1 cellular context compared by ENCODE assay signal in the genomic region with DNA sequence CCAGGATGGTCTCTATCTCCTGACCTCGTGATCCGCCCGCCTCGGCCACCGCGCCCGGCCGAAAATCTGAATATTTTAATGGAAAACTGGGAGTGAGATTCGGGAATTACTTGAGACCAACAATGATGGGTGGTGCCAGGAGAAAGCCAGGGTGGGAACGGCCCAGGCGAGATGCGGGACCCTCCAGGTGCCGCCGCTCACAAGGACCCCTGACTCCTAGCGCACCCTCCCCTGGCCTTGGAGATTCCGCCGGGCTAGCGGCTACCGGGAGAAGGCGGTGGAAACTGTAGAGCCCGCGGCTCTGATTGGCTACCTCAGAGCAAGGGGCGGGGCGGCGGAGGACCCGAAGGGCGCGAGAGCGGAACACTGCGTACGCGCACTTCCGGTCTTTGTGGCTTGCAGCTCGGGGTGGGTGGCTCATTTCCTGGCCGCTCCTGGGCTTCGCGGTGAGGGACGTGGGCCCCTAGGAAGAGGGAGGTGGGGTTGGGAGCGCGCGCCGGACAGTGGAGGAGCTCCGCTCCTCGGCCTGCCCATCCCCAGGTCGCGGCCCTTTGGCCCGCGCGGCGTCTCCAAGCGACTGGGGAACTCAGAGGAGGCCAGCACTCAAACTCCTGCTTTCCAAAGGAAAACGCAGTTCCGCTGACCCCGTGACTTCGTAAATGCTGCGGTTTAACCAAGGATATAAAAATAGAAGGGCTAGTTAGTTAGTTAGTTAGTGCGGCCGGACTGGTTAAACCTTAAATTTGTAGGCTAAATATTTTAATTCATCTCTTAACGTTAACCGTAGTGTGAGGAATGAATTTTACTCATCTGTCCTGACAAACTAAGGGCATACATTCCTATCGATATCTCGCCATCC.
A peak's percentile ranks its signal among the peaks of the same experiment; 100 is the strongest.
TF ChIP-seq lines count a peak whose summit lies in the region.

A gene (plus strand): TSS at position 371 of the 859 bp plus-strand sequence. CDS start 1,437 bp downstream, outside the sequence.

TF ChIP-seq in HEK293, 187 proteins besides CTCF, POLR2A, EP300 and RAD21 (continued from another document):
- TF ChIP-seq, protein P1, sequence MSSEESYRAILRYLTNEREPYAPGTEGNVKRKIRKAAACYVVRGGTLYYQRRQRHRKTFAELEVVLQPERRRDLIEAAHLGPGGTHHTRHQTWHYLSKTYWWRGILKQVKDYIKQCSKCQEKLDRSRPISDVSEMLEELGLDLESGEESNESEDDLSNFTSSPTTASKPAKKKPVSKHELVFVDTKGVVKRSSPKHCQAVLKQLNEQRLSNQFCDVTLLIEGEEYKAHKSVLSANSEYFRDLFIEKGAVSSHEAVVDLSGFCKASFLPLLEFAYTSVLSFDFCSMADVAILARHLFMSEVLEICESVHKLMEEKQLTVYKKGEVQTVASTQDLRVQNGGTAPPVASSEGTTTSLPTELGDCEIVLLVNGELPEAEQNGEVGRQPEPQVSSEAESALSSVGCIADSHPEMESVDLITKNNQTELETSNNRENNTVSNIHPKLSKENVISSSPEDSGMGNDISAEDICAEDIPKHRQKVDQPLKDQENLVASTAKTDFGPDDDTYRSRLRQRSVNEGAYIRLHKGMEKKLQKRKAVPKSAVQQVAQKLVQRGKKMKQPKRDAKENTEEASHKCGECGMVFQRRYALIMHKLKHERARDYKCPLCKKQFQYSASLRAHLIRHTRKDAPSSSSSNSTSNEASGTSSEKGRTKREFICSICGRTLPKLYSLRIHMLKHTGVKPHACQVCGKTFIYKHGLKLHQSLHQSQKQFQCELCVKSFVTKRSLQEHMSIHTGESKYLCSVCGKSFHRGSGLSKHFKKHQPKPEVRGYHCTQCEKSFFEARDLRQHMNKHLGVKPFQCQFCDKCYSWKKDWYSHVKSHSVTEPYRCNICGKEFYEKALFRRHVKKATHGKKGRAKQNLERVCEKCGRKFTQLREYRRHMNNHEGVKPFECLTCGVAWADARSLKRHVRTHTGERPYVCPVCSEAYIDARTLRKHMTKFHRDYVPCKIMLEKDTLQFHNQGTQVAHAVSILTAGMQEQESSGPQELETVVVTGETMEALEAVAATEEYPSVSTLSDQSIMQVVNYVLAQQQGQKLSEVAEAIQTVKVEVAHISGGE (tag by site-specific recombination; conservative IDR thresholded peaks at IDR 0.05; ENCODE audit: low read depth) = peak; percentile 96
- no peak for TF ChIP-seq ZNF701 (tag by site-specific recombination; IDR thresholded peaks at IDR 0.05)
- no peak for TF ChIP-seq ZNF23 (tag by site-specific recombination; IDR thresholded peaks at IDR 0.05; ENCODE audit: borderline replicate concordance)
- TF ChIP-seq ZNF654 (tag by site-specific recombination; IDR thresholded peaks at IDR 0.05; ENCODE audit: low read depth) = no peak
- TF ChIP-seq ZNF202 (tag by site-specific recombination; IDR thresholded peaks at IDR 0.05; ENCODE audit: borderline replicate concordance) = no peak
- TF ChIP-seq ZNF76 (tag by site-specific recombination; IDR thresholded peaks at IDR 0.05; ENCODE audit: borderline replicate concordance, low read depth) = no peak
- TF ChIP-seq ZNF155 (tag by site-specific recombination; IDR thresholded peaks at IDR 0.05) = no peak
- peak; percentile 59; the same call in 1 of the 2 replicates for TF ChIP-seq ZBTB20 (tag by site-specific recombination; IDR thresholded peaks at IDR 0.05)
- TF ChIP-seq, protein P2, sequence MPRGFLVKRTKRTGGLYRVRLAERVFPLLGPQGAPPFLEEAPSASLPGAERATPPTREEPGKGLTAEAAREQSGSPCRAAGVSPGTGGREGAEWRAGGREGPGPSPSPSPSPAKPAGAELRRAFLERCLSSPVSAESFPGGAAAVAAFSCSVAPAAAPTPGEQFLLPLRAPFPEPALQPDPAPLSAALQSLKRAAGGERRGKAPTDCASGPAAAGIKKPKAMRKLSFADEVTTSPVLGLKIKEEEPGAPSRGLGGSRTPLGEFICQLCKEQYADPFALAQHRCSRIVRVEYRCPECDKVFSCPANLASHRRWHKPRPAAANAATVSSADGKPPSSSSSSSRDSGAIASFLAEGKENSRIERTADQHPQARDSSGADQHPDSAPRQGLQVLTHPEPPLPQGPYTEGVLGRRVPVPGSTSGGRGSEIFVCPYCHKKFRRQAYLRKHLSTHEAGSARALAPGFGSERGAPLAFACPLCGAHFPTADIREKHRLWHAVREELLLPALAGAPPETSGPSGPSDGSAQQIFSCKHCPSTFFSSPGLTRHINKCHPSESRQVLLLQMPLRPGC (tag by site-specific recombination; IDR thresholded peaks at IDR 0.05) = peak; percentile 5; the same call in 1 of the 2 replicates
- TF ChIP-seq ZNF660 (tag by site-specific recombination; IDR thresholded peaks at IDR 0.05) = no peak
- no peak for TF ChIP-seq ZNF169 (tag by site-specific recombination; IDR thresholded peaks at IDR 0.05)
- TF ChIP-seq ZXDB (tag by site-specific recombination; IDR thresholded peaks at IDR 0.05) = peak; percentile 75
- peak; percentile 53; the same call in 1 of the 2 replicates for TF ChIP-seq TRIM28 (IDR thresholded peaks at IDR 0.05; ENCODE audit: borderline replicate concordance, low read length)
- no peak for TF ChIP-seq TCF7L2 (IDR thresholded peaks at IDR 0.05; ENCODE audit: borderline replicate concordance, low read depth, low read length)
- TF ChIP-seq ZNF24 (tag by site-specific recombination; IDR thresholded peaks at IDR 0.05) = no peak
- no peak; the same call in 1 of the 2 replicates for TF ChIP-seq KLF8 (tag by site-specific recombination; IDR thresholded peaks at IDR 0.05)
- no peak for TF ChIP-seq MYNN (tag by site-specific recombination; IDR thresholded peaks at IDR 0.05; ENCODE audit: borderline replicate concordance)
- TF ChIP-seq KLF1 (tag by site-specific recombination; IDR thresholded peaks at IDR 0.05) = 0 out of 2 replicates have a peak, but pooled peaks have one; percentile 20
- TF ChIP-seq, protein P3, sequence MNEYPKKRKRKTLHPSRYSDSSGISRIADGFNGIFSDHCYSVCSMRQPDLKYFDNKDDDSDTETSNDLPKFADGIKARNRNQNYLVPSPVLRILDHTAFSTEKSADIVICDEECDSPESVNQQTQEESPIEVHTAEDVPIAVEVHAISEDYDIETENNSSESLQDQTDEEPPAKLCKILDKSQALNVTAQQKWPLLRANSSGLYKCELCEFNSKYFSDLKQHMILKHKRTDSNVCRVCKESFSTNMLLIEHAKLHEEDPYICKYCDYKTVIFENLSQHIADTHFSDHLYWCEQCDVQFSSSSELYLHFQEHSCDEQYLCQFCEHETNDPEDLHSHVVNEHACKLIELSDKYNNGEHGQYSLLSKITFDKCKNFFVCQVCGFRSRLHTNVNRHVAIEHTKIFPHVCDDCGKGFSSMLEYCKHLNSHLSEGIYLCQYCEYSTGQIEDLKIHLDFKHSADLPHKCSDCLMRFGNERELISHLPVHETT (tag by site-specific recombination; IDR thresholded peaks at IDR 0.05) = no peak
- TF ChIP-seq ZNF423 (tag by site-specific recombination; IDR thresholded peaks at IDR 0.05) = no peak
- TF ChIP-seq, protein P4, sequence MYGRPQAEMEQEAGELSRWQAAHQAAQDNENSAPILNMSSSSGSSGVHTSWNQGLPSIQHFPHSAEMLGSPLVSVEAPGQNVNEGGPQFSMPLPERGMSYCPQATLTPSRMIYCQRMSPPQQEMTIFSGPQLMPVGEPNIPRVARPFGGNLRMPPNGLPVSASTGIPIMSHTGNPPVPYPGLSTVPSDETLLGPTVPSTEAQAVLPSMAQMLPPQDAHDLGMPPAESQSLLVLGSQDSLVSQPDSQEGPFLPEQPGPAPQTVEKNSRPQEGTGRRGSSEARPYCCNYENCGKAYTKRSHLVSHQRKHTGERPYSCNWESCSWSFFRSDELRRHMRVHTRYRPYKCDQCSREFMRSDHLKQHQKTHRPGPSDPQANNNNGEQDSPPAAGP (tag by site-specific recombination; IDR thresholded peaks at IDR 0.05) = no peak
- TF ChIP-seq REPIN1 (tag by site-specific recombination; IDR thresholded peaks at IDR 0.05; ENCODE audit: low read depth) = no peak
- no peak for TF ChIP-seq ZNF792 (tag by site-specific recombination; IDR thresholded peaks at IDR 0.05)
- no peak for TF ChIP-seq ZNF146 (tag by site-specific recombination; IDR thresholded peaks at IDR 0.05)
- no peak for TF ChIP-seq ZNF626 (tag by site-specific recombination; IDR thresholded peaks at IDR 0.05)
- TF ChIP-seq KLF7 (tag by site-specific recombination; IDR thresholded peaks at IDR 0.05; ENCODE audit: borderline replicate concordance) = no peak
- TF ChIP-seq, protein P5, sequence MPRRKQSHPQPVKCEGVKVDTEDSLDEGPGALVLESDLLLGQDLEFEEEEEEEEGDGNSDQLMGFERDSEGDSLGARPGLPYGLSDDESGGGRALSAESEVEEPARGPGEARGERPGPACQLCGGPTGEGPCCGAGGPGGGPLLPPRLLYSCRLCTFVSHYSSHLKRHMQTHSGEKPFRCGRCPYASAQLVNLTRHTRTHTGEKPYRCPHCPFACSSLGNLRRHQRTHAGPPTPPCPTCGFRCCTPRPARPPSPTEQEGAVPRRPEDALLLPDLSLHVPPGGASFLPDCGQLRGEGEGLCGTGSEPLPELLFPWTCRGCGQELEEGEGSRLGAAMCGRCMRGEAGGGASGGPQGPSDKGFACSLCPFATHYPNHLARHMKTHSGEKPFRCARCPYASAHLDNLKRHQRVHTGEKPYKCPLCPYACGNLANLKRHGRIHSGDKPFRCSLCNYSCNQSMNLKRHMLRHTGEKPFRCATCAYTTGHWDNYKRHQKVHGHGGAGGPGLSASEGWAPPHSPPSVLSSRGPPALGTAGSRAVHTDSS (tag by site-specific recombination; IDR thresholded peaks at IDR 0.05) = no peak
- TF ChIP-seq EGR2 (tag by site-specific recombination; IDR thresholded peaks at IDR 0.05; ENCODE audit: low read depth) = no peak
